ENCODE assay signal across 33 cellular contexts in genomic region chr1:166113630-166114029, GRCh38. TPM values are rescaled to one million over a fixed set of nuclear protein-coding genes. Genes with fewer than 3 reads are reported as not detected.
A peak's percentile ranks its signal among the peaks of the same experiment; 100 is the strongest.
DNase-seq lines count a peak whose midpoint lies in the region; ATAC-seq and TF ChIP-seq lines count a peak whose summit lies in the region.
"Had no signal": no experiment of that assay in that cellular context is flagged by ENCODE, and none has a peak within 500 bp of the region (broad histone marks: within the 10 kb centered on the region; RNA-seq: fewer than 3 reads in every experiment).

No MANE protein-coding gene starts in this region.

- H3K36me3 ChIP-seq in esophagus muscularis mucosa: no peaks in the 10 kb centered on the region
- H3K36me3 ChIP-seq in vagina: no peaks in the 10 kb centered on the region
- no peaks in the 10 kb centered on the region for H3K36me3 ChIP-seq in right lobe of liver
- H3K36me3 ChIP-seq: BE2C; BLaER1; BLaER1 treated with 17β-estradiol and CSF1 and Interleukin-3, amounts not matched to agents 10 nM and 100 nM had no signal

- TF ChIP-seq EP300 in esophagus muscularis mucosa (IDR thresholded peaks at IDR 0.05): no peak

- H3K9me3 ChIP-seq in esophagus muscularis mucosa: no peaks in the 10 kb centered on the region
- H3K9me3 ChIP-seq in vagina: no peaks in the 10 kb centered on the region
- H3K9me3 ChIP-seq in right lobe of liver: no peaks in the 10 kb centered on the region
- H3K9me3 ChIP-seq: A549; BE2C; BLaER1; BLaER1 treated with 17β-estradiol and CSF1 and Interleukin-3, amounts not matched to agents 10 nM and 100 nM; Caco-2 had no signal

- intact Hi-C loops in esophagus muscularis mucosa (cut with DNase I) (no loop called here), vagina (cut with DNase I) (no loop called here), right lobe of liver (cut with DNase I) (no loop called here)

- H3K27me3 ChIP-seq in esophagus muscularis mucosa (no peaks in the 10 kb centered on the region), vagina (no peaks in the 10 kb centered on the region), right lobe of liver (no peaks in the 10 kb centered on the region)
- H3K27me3 ChIP-seq: BE2C; BLaER1; BLaER1 treated with 17β-estradiol and CSF1 and Interleukin-3, amounts not matched to agents 10 nM and 100 nM had no signal

- H3K4me1 Mint-ChIP-seq in stimulated activated effector memory CD8-positive, alpha-beta T cell treated with anti-CD3 and anti-CD28 coated beads, Interleukin-12 subunit alpha, Interleukin-12 subunit beta, amount 100 ng/mL, for 72 hours: no peaks in the 10 kb centered on the region
- H3K4me1 Mint-ChIP-seq: B cell; CD14-positive monocyte; CD4-positive, alpha-beta memory T cell; CD4-positive, CD25-positive, alpha-beta regulatory T cell; CD8-positive, alpha-beta memory T cell had no signal

- H3K36me3 Mint-ChIP-seq in stimulated activated effector memory CD8-positive, alpha-beta T cell treated with anti-CD3 and anti-CD28 coated beads, Interleukin-12 subunit alpha, Interleukin-12 subunit beta, amount 100 ng/mL, for 72 hours: no peaks in the 10 kb centered on the region
- H3K36me3 Mint-ChIP-seq: CD14-positive monocyte; CD4-positive, alpha-beta memory T cell; CD4-positive, CD25-positive, alpha-beta regulatory T cell; CD8-positive, alpha-beta memory T cell; CD8-positive, alpha-beta T cell had no signal

- TF ChIP-seq CTCF in esophagus muscularis mucosa (IDR thresholded peaks at IDR 0.05) (no peak), vagina (IDR thresholded peaks at IDR 0.05) (no peak), right lobe of liver (IDR thresholded peaks at IDR 0.05) (no peak)

- DNase-seq in esophagus muscularis mucosa (ENCODE audit: extremely low spot score): peak; percentile 77
- DNase-seq in stimulated activated effector memory CD8-positive, alpha-beta T cell treated with anti-CD3 and anti-CD28 coated beads, Interleukin-12 subunit alpha, Interleukin-12 subunit beta, amount 100 ng/mL, for 72 hours (ENCODE audit: low spot score in 2 of 2): no peak
- DNase-seq in vagina (ENCODE audit: extremely low spot score in 2 of 2): peak; percentile 28 to 56
- no peak for DNase-seq in stimulated activated naive CD4-positive, alpha-beta T cell treated with Interleukin-2 at 50 U/mL for 16 hours (lab: John Stamatoyannopoulos, UW)
- no peak for DNase-seq in amniotic stem cell (lab: John Stamatoyannopoulos, UW)
- no peak for DNase-seq in right lobe of liver
- DNase-seq: 8988T; ACHN; AML-193; BE2C; C1 segment of cervical spinal cord; Caco-2; Calu3; CD4-positive, alpha-beta memory T cell; CD4-positive, alpha-beta T cell; CD4-positive, CD25-positive, alpha-beta regulatory T cell; CD8-positive, alpha-beta memory T cell; CD8-positive, alpha-beta T cell; COR-L47; DMS 273 treated with DMSO at 0.1 percent for 48 hours; DMS153; DMS53; DMS79; DMS79 treated with DMSO at 0.1 percent for 48 hours; DND-41; EL had no signal

- no peak overlapping the region for H3K4me3 Mint-ChIP-seq in stimulated activated effector memory CD8-positive, alpha-beta T cell treated with anti-CD3 and anti-CD28 coated beads, Interleukin-12 subunit alpha, Interleukin-12 subunit beta, amount 100 ng/mL, for 72 hours
- H3K4me3 Mint-ChIP-seq: B cell; CD14-positive monocyte; CD4-positive, alpha-beta memory T cell; CD4-positive, alpha-beta T cell; CD4-positive, CD25-positive, alpha-beta regulatory T cell; CD8-positive, alpha-beta memory T cell; CD8-positive, alpha-beta T cell had no signal

- 88% methylated on average over 1 of the region's 1 CpG for WGBS in esophagus muscularis mucosa
- WGBS in right lobe of liver (ENCODE audit: insufficient coverage, low coverage, low lambda C conversion rate, missing lambda C conversion rate): 60% methylated on average over 1 of the region's 1 CpG

- no peaks in the 10 kb centered on the region for H3K9me3 Mint-ChIP-seq in stimulated activated effector memory CD8-positive, alpha-beta T cell treated with anti-CD3 and anti-CD28 coated beads, Interleukin-12 subunit alpha, Interleukin-12 subunit beta, amount 100 ng/mL, for 72 hours
- H3K9me3 Mint-ChIP-seq: CD4-positive, alpha-beta memory T cell; CD4-positive, alpha-beta T cell; CD8-positive, alpha-beta memory T cell; CD8-positive, alpha-beta T cell had no signal

- no peaks in the 10 kb centered on the region for H3K4me1 ChIP-seq in esophagus muscularis mucosa
- no peaks in the 10 kb centered on the region for H3K4me1 ChIP-seq in vagina
- peaks cover 0 to 9% (median 3%) of the 10 kb centered on the region in 4 donors for H3K4me1 ChIP-seq in right lobe of liver
- H3K4me1 ChIP-seq: A549; BE2C; BLaER1; BLaER1 treated with 17β-estradiol and CSF1 and Interleukin-3, amounts not matched to agents 10 nM and 100 nM; Caco-2 had no signal

- TF ChIP-seq POLR2A in esophagus muscularis mucosa (IDR thresholded peaks at IDR 0.05; ENCODE audit: low read depth) (no peak), vagina (IDR thresholded peaks at IDR 0.05) (no peak), right lobe of liver (IDR thresholded peaks at IDR 0.05) (no peak)

- ATAC-seq in stimulated activated effector memory CD8-positive, alpha-beta T cell treated with anti-CD3 and anti-CD28 coated beads, Interleukin-12 subunit alpha, Interleukin-12 subunit beta, amount 100 ng/mL, for 72 hours: peak; percentile 11
- no peak for ATAC-seq in right lobe of liver
- ATAC-seq: A549; CD8-positive, alpha-beta T cell had no signal

- H3K27ac ChIP-seq in esophagus muscularis mucosa (replicated peaks in 1 of 4) (no peak overlapping the region), vagina (no peak overlapping the region), right lobe of liver (no peak overlapping the region)
- H3K27ac ChIP-seq: 22Rv1; A549; BLaER1; BLaER1 treated with 17β-estradiol and CSF1 and Interleukin-3, amounts not matched to agents 10 nM and 100 nM; C4-2B had no signal

- no peak overlapping the region for H3K4me3 ChIP-seq in esophagus muscularis mucosa
- no peak overlapping the region for H3K4me3 ChIP-seq in vagina
- H3K4me3 ChIP-seq in right lobe of liver: no peak overlapping the region
- H3K4me3 ChIP-seq: A549; BLaER1; BLaER1 treated with 17β-estradiol and CSF1 and Interleukin-3, amounts not matched to agents 10 nM and 100 nM had no signal

- no peak overlapping the region for H3K27ac Mint-ChIP-seq in stimulated activated effector memory CD8-positive, alpha-beta T cell treated with anti-CD3 and anti-CD28 coated beads, Interleukin-12 subunit alpha, Interleukin-12 subunit beta, amount 100 ng/mL, for 72 hours
- H3K27ac Mint-ChIP-seq: B cell; CD4-positive, alpha-beta memory T cell; CD4-positive, alpha-beta T cell; CD4-positive, CD25-positive, alpha-beta regulatory T cell; CD8-positive, alpha-beta memory T cell; CD8-positive, alpha-beta T cell had no signal

RNA-seq across cellular contexts. Expression of gene FAM78B, which starts 53.2 kb away (rescaled TPM):
- 1 to 10 TPM in 3 of 4 donors, under 1 TPM in 1; 0.50 to 2.0 (median 1.3) TPM for total RNA-seq in esophagus muscularis mucosa
- total RNA-seq in vagina: 4.4 TPM
- 1 to 10 TPM in 4 of 6 experiments, under 1 TPM in 2; 0.58 to 1.4 (median 1.1) TPM for total RNA-seq in right lobe of liver
- total RNA-seq: Caco-2; CD8-positive, alpha-beta T cell had no signal

Comparison
In these comparisons a context has a peak if more than half of its experiments do, and no peak if none do; other contexts are left out.
1. DNase-seq: peak in esophagus muscularis mucosa (single experiment) and vagina (2 of 2); none in stimulated activated effector memory CD8-positive, alpha-beta T cell treated with anti-CD3 and anti-CD28 coated beads, Interleukin-12 subunit alpha, Interleukin-12 subunit beta, amount 100 ng/mL, for 72 hours (0 of 2), stimulated activated naive CD4-positive, alpha-beta T cell treated with Interleukin-2 at 50 U/mL for 16 hours (single experiment), amniotic stem cell (single experiment) and right lobe of liver (0 of 3).